ENCODE assay signal across 14 cellular contexts in genomic region chr13:77781804-77782203, GRCh38.
DNase-seq lines count a peak whose midpoint lies in the region; ATAC-seq and TF ChIP-seq lines count a peak whose summit lies in the region.
"Had no signal": no experiment of that assay in that cellular context is flagged by ENCODE, and none has a peak within 500 bp of the region (broad histone marks: within the 10 kb centered on the region; RNA-seq: fewer than 3 reads in every experiment).

No MANE protein-coding gene starts in this region.

- no peak overlapping the region for H3K27ac ChIP-seq in RWPE1

- no peak for TF ChIP-seq CTCF in RWPE1 (conservative IDR thresholded peaks at IDR 0.05; ENCODE audit: low read depth)

- peak; percentile 52 for DNase-seq in Ammon's horn (ENCODE audit: low spot score)
- DNase-seq in NCI-H82 (lab: John Stamatoyannopoulos, UW) = peak; percentile 69
- peak; percentile 42 for DNase-seq in left cardiac atrium
- peak; percentile 12 for DNase-seq in midbrain (lab: John Stamatoyannopoulos, UW)
- no peak for DNase-seq in DMS79 (lab: John Stamatoyannopoulos, UW)
- DNase-seq in NCI-H1436 (lab: John Stamatoyannopoulos, UW) = no peak
- DNase-seq in RWPE1 (ENCODE audit: low spot score) = no peak
- DNase-seq: DND-41, IMR-90, NCI-H1417 treated with DMSO at 0.1 percent for 48 hours, NCI-H2029, NCI-H2171 treated with DMSO at 0.1 percent for 48 hours, NCI-H446, SW 1271 had no signal

- ATAC-seq in left cardiac atrium = peak in 1 of 2 donors; percentile 34

- POLR2A ChIA-PET in RWPE1 (lab: Yijun Ruan, JAX; ENCODE audit: low non-redundant PET) = no interaction called here

- intact Hi-C loops in left cardiac atrium (cut with DNase I) = loop anchor here in 1 of 2 donors (10.0 kb wide), 1 partner anchor 133 kb away; the partner anchor contains the start of gene EDNRB

- CTCF ChIA-PET in RWPE1 (lab: Yijun Ruan, JAX) = interaction anchor here (0.6 kb wide), 1 partner anchor 340 kb away, joined by 4 read pairs; no protein-coding TSS in a partner anchor

Comparison
In these comparisons a context has a peak if more than half of its experiments do, and no peak if none do; other contexts are left out.
1. DNase-seq: peak in Ammon's horn (single experiment), NCI-H82 (single experiment), left cardiac atrium (single experiment) and midbrain (single experiment); none in DMS79 (single experiment), NCI-H1436 (single experiment) and RWPE1 (single experiment).